ENCODE assay signal across 24 cellular contexts in genomic region chr14:51529731-51530130, GRCh38.
"Had no signal": no experiment of that assay in that cellular context is flagged by ENCODE, and none has a peak within 500 bp of the region (broad histone marks: within the 10 kb centered on the region; RNA-seq: fewer than 3 reads in every experiment).

No MANE protein-coding gene starts in this region.

- H3K27ac ChIP-seq: breast epithelium, esophagus muscularis mucosa, hepatocyte, prostate gland, right atrium auricular region, spleen, thoracic aorta had no signal

- H3K4me3 ChIP-seq: breast epithelium, esophagus muscularis mucosa, hepatocyte, prostate gland, right atrium auricular region, spleen, thoracic aorta had no signal

- H3K9me3 ChIP-seq: breast epithelium, esophagus muscularis mucosa, prostate gland, right atrium auricular region, spleen, thoracic aorta had no signal

- H3K4me2 ChIP-seq: hepatocyte had no signal

- H3K4me1 ChIP-seq: prostate gland, right atrium auricular region had no signal

- H3K36me3 ChIP-seq: breast epithelium, esophagus muscularis mucosa, prostate gland, right atrium auricular region, spleen, thoracic aorta had no signal

- H3K27me3 ChIP-seq: breast epithelium, esophagus muscularis mucosa, hepatocyte, right atrium auricular region had no signal

- DNase-seq: activated CD4-positive, alpha-beta memory T cell treated with anti-CD3 and anti-CD28 coated beads for 36 hours; activated CD4-positive, alpha-beta T cell treated with anti-CD3 and anti-CD28 coated beads for 48 hours; activated effector memory CD4-positive, alpha-beta T cell treated with Interleukin-2 at 50 U/mL for 16 hours; activated naive CD4-positive, alpha-beta T cell treated with anti-CD3 and anti-CD28 coated beads for 36 hours; activated naive CD8-positive, alpha-beta T cell treated with anti-CD3 and anti-CD28 coated beads, Interleukin-2, amount 10 ng/mL, durations not matched to agents 7 days and 5 days; activated T-cell treated with anti-CD3 and anti-CD28 coated beads, Interleukin-2, amount 50 U/mL, for 48 hours; amniotic stem cell; effector memory CD4-positive, alpha-beta T cell; glutamatergic neuron; immature natural killer cell; left ventricle myocardium superior; mammary epithelial cell; midbrain; natural killer cell; spleen; stimulated activated CD4-positive, alpha-beta T cell treated with anti-CD3 and anti-CD28 coated beads, Interleukin-4, amount 100 ng/mL, for 1 hour; stimulated activated naive CD4-positive, alpha-beta T cell treated with Interleukin-2 at 50 U/mL for 16 hours; T-helper 9 cell had no signal

- H2AFZ ChIP-seq: hepatocyte had no signal

- ATAC-seq: left ventricle myocardium superior, natural killer cell had no signal
